In the genomic region with DNA sequence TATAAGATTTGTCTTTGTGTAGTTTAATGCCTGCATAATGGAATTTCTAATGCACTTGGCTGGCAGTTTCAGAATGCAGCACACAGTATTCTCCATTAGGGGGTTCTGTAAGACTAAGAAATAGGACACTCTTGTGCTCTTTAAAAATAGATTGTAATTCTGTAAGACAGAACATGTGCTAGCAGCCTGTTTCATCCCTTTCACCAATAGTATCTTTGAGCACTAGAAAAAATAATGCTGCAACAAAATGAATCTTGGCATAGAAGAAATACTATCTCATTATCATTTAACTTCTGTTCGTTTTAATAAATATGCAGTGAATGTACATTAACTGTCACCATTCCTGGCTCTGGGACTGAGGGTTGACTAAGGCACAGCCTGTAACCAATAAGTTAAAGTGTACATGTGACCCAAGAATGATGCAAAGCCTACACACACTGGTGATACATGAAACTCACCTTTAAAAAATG, we compare ENCODE assay signal across 8 cellular contexts. TPM values are rescaled to one million over a fixed set of nuclear protein-coding genes. Genes with fewer than 3 reads are reported as not detected.
DNase-seq lines count a peak whose midpoint lies in the region; ATAC-seq, FAIRE-seq and TF ChIP-seq lines count a peak whose summit lies in the region.

No MANE protein-coding gene starts in this region.

- H2AFZ ChIP-seq in PC-3 (ENCODE audit: low read length) (no peak overlapping the region), H1 (ENCODE audit: low read length) (no peak overlapping the region)

- CTCF ChIA-PET in PC-3 (lab: Charles Lee), result no interaction called here
- CTCF ChIA-PET in H1 (lab: Charles Lee; ENCODE audit: partially characterized antibody), result interaction anchor here (0.6 to 9.7 kb wide), 23 partner anchors 8 to 1624 kb away, joined by 3 to 155 read pairs (median 7); a partner anchor contains a TSS

- H3K4me1 ChIP-seq in PC-3 (ENCODE audit: insufficient read depth, low read length) (no peaks in the 10 kb centered on the region), H1 (replicated peaks in 1 of 4; ENCODE audit: control insufficient read depth in 3 of 4, insufficient read depth in 4 of 4, low read length in 3 of 4) (no peaks in the 10 kb centered on the region), mucosa of descending colon (ENCODE audit: low read depth) (peaks cover 38% of the 10 kb centered on the region)

- FAIRE-seq in H1 (lab: Jason Lieb, UNC), result peak; percentile 68

- H3K27me3 Mint-ChIP-seq in CD14-positive monocyte (ENCODE audit: low read depth in 3 of 3), result peaks cover 0 to 2% (median 1%) of the 10 kb centered on the region in 3 donors

- no peaks in the 10 kb centered on the region; the same call in 1 of the 2 replicates for H3K23me2 ChIP-seq in H1 (ENCODE audit: low read depth, low read length)

- no peak overlapping the region for H4K5ac ChIP-seq in H1 (ENCODE audit: insufficient read length, low read depth, low read length)

- no peaks in the 10 kb centered on the region for H3K79me2 ChIP-seq in PC-3 (ENCODE audit: low read length)
- H3K79me2 ChIP-seq in H1 (ENCODE audit: control insufficient read depth in 1 of 2, insufficient read depth in 2 of 2, low read length in 2 of 2), result no peaks in the 10 kb centered on the region

- H3K36me3 Mint-ChIP-seq in CD14-positive monocyte, result no peaks in the 10 kb centered on the region

- DNase-seq in CD14-positive monocyte (ENCODE audit: low spot score), result no peak
- DNase-seq in HT1080 (ENCODE audit: low read depth), result peak; percentile 54
- DNase-seq in PC-3, result peak; percentile 84
- no peak for DNase-seq in H1 (ENCODE audit: low read depth in 1 of 2, low spot score in 2 of 2)
- DNase-seq in mucosa of descending colon, result peak in 1 of 3 donors; percentile 50
- no peak for DNase-seq in lower leg skin (ENCODE audit: low spot score in 2 of 2)
- no peak for DNase-seq in stimulated activated CD4-positive, alpha-beta T cell treated with anti-CD3 and anti-CD28 coated beads, Interleukin-2, amount 100 ng/mL, for 24 hours

- no peaks in the 10 kb centered on the region for H3K79me1 ChIP-seq in H1 (ENCODE audit: low read depth, low read length)

- H4K91ac ChIP-seq in H1 (replicated peaks; ENCODE audit: insufficient read length, low read length), result no peak overlapping the region

- H2AK5ac ChIP-seq in H1 (ENCODE audit: low read depth, low read length), result no peak overlapping the region

- no peak overlapping the region for H3K4me2 ChIP-seq in PC-3 (ENCODE audit: low read length)
- no peak overlapping the region for H3K4me2 ChIP-seq in H1 (ENCODE audit: insufficient read depth in 1 of 2, low read depth in 2 of 2, low read length in 2 of 2)

- POLR2A ChIA-PET in PC-3 (lab: Charles Lee; ENCODE audit: unreplicated experiment), result no interaction called here
- POLR2A ChIA-PET in H1 (lab: Charles Lee; ENCODE audit: partially characterized antibody), result no interaction called here

- H3K23ac ChIP-seq in H1 (ENCODE audit: insufficient read length), result no peak overlapping the region

- no peak overlapping the region for H2BK15ac ChIP-seq in H1 (ENCODE audit: low read length)

- H4K8ac ChIP-seq in H1 (ENCODE audit: extremely low read depth, insufficient read depth, low read length), result no peak overlapping the region

- peak; percentile 84 to 86 for TF ChIP-seq RAD21 in H1 (IDR thresholded peaks at IDR 0.05 in 1 of 2, conservative IDR thresholded peaks at IDR 0.05 in 1 of 2; ENCODE audit: low read depth in 2 of 2, low read length in 2 of 2)

- H3K27ac Mint-ChIP-seq in CD14-positive monocyte, result no peak overlapping the region

- no peaks in the 10 kb centered on the region for H3K9me2 ChIP-seq in PC-3 (replicated peaks; ENCODE audit: low read length)

- no peak for TF ChIP-seq EP300 in H1 (IDR thresholded peaks at IDR 0.05; ENCODE audit: borderline replicate concordance in 1 of 2, low read depth in 2 of 2, low read length in 2 of 2)

- peaks cover under 1 to 3% (median 2%) of the 10 kb centered on the region in 7 donors for H3K9me3 Mint-ChIP-seq in CD14-positive monocyte

- H2BK12ac ChIP-seq in H1 (ENCODE audit: low read depth, low read length), result no peak overlapping the region

- H3K9ac ChIP-seq in PC-3 (ENCODE audit: low read length) (no peak overlapping the region), H1 (replicated peaks in 1 of 4; ENCODE audit: extremely low read depth in 1 of 4, low read depth in 3 of 4, low read length in 3 of 4) (no peak overlapping the region)

- H3K18ac ChIP-seq in H1 (ENCODE audit: extremely low read depth, low read length), result no peak overlapping the region

- H3K4me1 Mint-ChIP-seq in CD14-positive monocyte, result no peaks in the 10 kb centered on the region

- no TSS peak for BruUV-seq in PC-3 (replicated peaks; lab: Mats Ljungman, UMichigan)

- no peak overlapping the region for H3K4me3 ChIP-seq in PC-3 (ENCODE audit: low read length)
- H3K4me3 ChIP-seq in H1 (ENCODE audit: extremely low read depth in 1 of 4, insufficient read depth in 2 of 4, low read depth in 3 of 4, low read length in 4 of 4), result no peak overlapping the region
- no peak overlapping the region for H3K4me3 ChIP-seq in mucosa of descending colon
- no peak overlapping the region for H3K4me3 ChIP-seq in lower leg skin (ENCODE audit: low read depth, poor library complexity, severe bottlenecking)

- H3K14ac ChIP-seq in H1 (ENCODE audit: insufficient read length), result no peak overlapping the region

- H4K20me1 ChIP-seq in PC-3 (ENCODE audit: low read length) (no peaks in the 10 kb centered on the region), H1 (replicated peaks in 1 of 2; ENCODE audit: control insufficient read depth in 1 of 2, insufficient read depth in 2 of 2, low read length in 2 of 2) (no peaks in the 10 kb centered on the region)

- intact Hi-C loops in CD14-positive monocyte (cut with micrococcal nuclease), result loop anchor here in 1 of 2 donors (5.0 kb wide), 1 partner anchor 178 kb away; no protein-coding TSS in a partner anchor
- intact Hi-C loops in PC-3 (cut with micrococcal nuclease), result loop anchor here (1.0 to 5.0 kb wide), 3 partner anchors 61 to 713 kb away; no protein-coding TSS in a partner anchor
- intact Hi-C loops in mucosa of descending colon (cut with DNase I, micrococcal nuclease), result loop anchor here in 1 of 2 donors (5.0 to 10.0 kb wide), 2 partner anchors 53 to 175 kb away; no protein-coding TSS in a partner anchor
- intact Hi-C loops in lower leg skin (cut with DNase I; ENCODE audit: low total_unique reads), result no loop called here

- no peak for TF ChIP-seq POLR2A in H1 (IDR thresholded peaks at IDR 0.05; ENCODE audit: control extremely low read depth in 1 of 2, low read depth in 2 of 2, low read length in 2 of 2)
- TF ChIP-seq POLR2A in lower leg skin (IDR thresholded peaks at IDR 0.05), result no peak

- H3K9me3 ChIP-seq in PC-3 (ENCODE audit: low read length) (no peaks in the 10 kb centered on the region), H1 (ENCODE audit: insufficient read depth in 2 of 2, low read depth in 1 of 2, low read length in 1 of 2) (0 out of 4 replicates have a peak, but pooled peaks cover 0 to 5% of the 10 kb centered on the region in 2 experiments), mucosa of descending colon (no peaks in the 10 kb centered on the region)

- no peaks in the 10 kb centered on the region for H3F3A ChIP-seq in PC-3 (ENCODE audit: low read length, unreplicated experiment)

- no peak overlapping the region for H3K4me3 Mint-ChIP-seq in CD14-positive monocyte

- ATAC-seq in GM19023 (IDR thresholded peaks at IDR 0.05; ENCODE audit: unreplicated experiment), result peak; percentile 69
- peak; percentile 85 for ATAC-seq in PC-3
- ATAC-seq in mucosa of descending colon, result peak; percentile 58

- TF ChIP-seq CTCF in CD14-positive monocyte (IDR thresholded peaks at IDR 0.05), result peak; percentile 61
- peak; percentile 99 for TF ChIP-seq CTCF in PC-3 (conservative IDR thresholded peaks at IDR 0.05; ENCODE audit: low read depth, low read length)
- peak in 2 of 3 experiments; percentile 53 to 63; a peak in 2 of 4 replicates for TF ChIP-seq CTCF in H1 (IDR thresholded peaks at IDR 0.05; ENCODE audit: control extremely low read depth in 1 of 3, insufficient read depth in 1 of 3, low read depth in 1 of 3, low read length in 3 of 3)
- no peak for TF ChIP-seq CTCF in mucosa of descending colon (IDR thresholded peaks at IDR 0.05)
- no peak for TF ChIP-seq CTCF in lower leg skin (IDR thresholded peaks at IDR 0.05)

- H2BK5ac ChIP-seq in H1 (ENCODE audit: low read depth, low read length), result no peak overlapping the region

- H3K56ac ChIP-seq in H1 (replicated peaks; ENCODE audit: insufficient read length, low read depth, low read length), result no peak overlapping the region

- WGBS in H1 (ENCODE audit: extremely low coverage in 1 of 2, insufficient coverage in 1 of 2, insufficient read length in 1 of 2, insufficient replicate concordance in 2 of 2, low coverage in 1 of 2, low lambda C conversion rate in 2 of 2, missing lambda C conversion rate in 1 of 2), 2 experiments, result 59% methylated on average over 1 of the region's 1 CpG; no CpG with 5 or more reads in 1 of the 2 experiments
- 5 to 24% methylated on average over 1 of the region's 1 CpG for WGBS in lower leg skin, 2 donors

- H2BK20ac ChIP-seq in H1 (ENCODE audit: low read length), result no peak overlapping the region

- H3K36me3 ChIP-seq in PC-3 (ENCODE audit: low read depth, low read length) (no peaks in the 10 kb centered on the region), H1 (ENCODE audit: control insufficient read depth in 2 of 4, insufficient read depth in 4 of 4, low read length in 3 of 4) (no peaks in the 10 kb centered on the region), mucosa of descending colon (ENCODE audit: low read depth) (no peaks in the 10 kb centered on the region)

- H3K27ac ChIP-seq in PC-3 (ENCODE audit: low read length), result no peak overlapping the region
- H3K27ac ChIP-seq in H1 (ENCODE audit: low read depth, low read length), result no peak overlapping the region

- H3K27me3 ChIP-seq in PC-3 (ENCODE audit: low read length), result no peaks in the 10 kb centered on the region
- no peaks in the 10 kb centered on the region for H3K27me3 ChIP-seq in H1 (replicated peaks in 1 of 4; ENCODE audit: control insufficient read depth in 3 of 4, extremely low read depth in 1 of 4, insufficient read depth in 3 of 4, low read length in 3 of 4)

- H2BK120ac ChIP-seq in H1 (replicated peaks; ENCODE audit: low read depth, low read length), result no peak overlapping the region

- H3K4ac ChIP-seq in H1 (replicated peaks; ENCODE audit: insufficient read length, low read depth, low read length), result no peak overlapping the region

RNA-seq across cellular contexts. Expression of a gene that starts 23.8 kb away (rescaled TPM):
- polyA plus RNA-seq in CD14-positive monocyte (10 to 100 TPM; 25.8 to 30.1 TPM), H1 (2011; rRNA removed) (8.8 and 8.9 TPM in 2 replicates)
- total RNA-seq in HT1080 (2014; rRNA removed; shearing (Covaris generic)), result 103 and 106 TPM in 2 replicates
- polyA plus RNA-seq in HT1080 (2015; cell fraction: cytosol; rRNA removed), result 50.5 and 51.2 TPM in 2 replicates
- polyA plus RNA-seq in HT1080 (2015; cell fraction: nucleus; rRNA removed), result 70.1 and 75.2 TPM in 2 replicates
- total RNA-seq in PC-3 (2014; rRNA removed) (76.9 and 98.3 TPM in 2 replicates), mucosa of descending colon (10 to 100 TPM; 34.1 to 48.5 (median 38.4) TPM), lower leg skin (10 to 100 TPM; 25.8 to 36.1 (median 30.0) TPM)
- total RNA-seq in H1 (2021; fragmentation: NEBNext Ultra II Directional; extraction: Animal tissue kit (Norgen Biotek cat#: 25700)), result 30.8 and 30.9 TPM in 2 replicates
- 16.3 TPM for polyA plus RNA-seq in H1 (2011; cell fraction: cytosol; rRNA removed)
- 10.3 TPM for polyA plus RNA-seq in H1 (2011; cell fraction: nucleus; rRNA removed)
- polyA plus RNA-seq in H1 (2012, experiment 1 of 2), result 27.5 to 32.5 TPM (median 30.5 TPM) in 4 replicates
- 12.8 TPM for polyA plus RNA-seq in H1 (2012, experiment 2 of 2)
- 25.8 TPM for polyA plus RNA-seq in H1 (2013, experiment 1 of 2)
- polyA plus RNA-seq in H1 (2013, experiment 2 of 2), result 25.5 TPM
- polyA minus RNA-seq in H1 (2011; rRNA and poly(A)+ RNA removed), result 6.2 and 7.0 TPM in 2 replicates
- 9.2 TPM for polyA minus RNA-seq in H1 (2011; cell fraction: cytosol; rRNA and poly(A)+ RNA removed)
- polyA minus RNA-seq in H1 (2011; cell fraction: nucleus; rRNA and poly(A)+ RNA removed), result 9.2 TPM

Comparison
In these comparisons a context has a peak if more than half of its experiments do, and no peak if none do; other contexts are left out.
1. DNase-seq: peak in HT1080 (single experiment) and PC-3 (single experiment); none in CD14-positive monocyte (single experiment), H1 (0 of 2), lower leg skin (0 of 2) and stimulated activated CD4-positive, alpha-beta T cell treated with anti-CD3 and anti-CD28 coated beads, Interleukin-2, amount 100 ng/mL, for 24 hours (0 of 2).
2. CTCF ChIP-seq: peak in CD14-positive monocyte (single experiment), PC-3 (single experiment) and H1 (2 of 3); none in mucosa of descending colon (single experiment) and lower leg skin (0 of 3).
3. Peak in every context shown above with its lines, with median percentiles within 50 percentile points of each other: ATAC-seq.